Comparison of ENCODE assay signal across 21 cellular contexts in the genomic region with DNA sequence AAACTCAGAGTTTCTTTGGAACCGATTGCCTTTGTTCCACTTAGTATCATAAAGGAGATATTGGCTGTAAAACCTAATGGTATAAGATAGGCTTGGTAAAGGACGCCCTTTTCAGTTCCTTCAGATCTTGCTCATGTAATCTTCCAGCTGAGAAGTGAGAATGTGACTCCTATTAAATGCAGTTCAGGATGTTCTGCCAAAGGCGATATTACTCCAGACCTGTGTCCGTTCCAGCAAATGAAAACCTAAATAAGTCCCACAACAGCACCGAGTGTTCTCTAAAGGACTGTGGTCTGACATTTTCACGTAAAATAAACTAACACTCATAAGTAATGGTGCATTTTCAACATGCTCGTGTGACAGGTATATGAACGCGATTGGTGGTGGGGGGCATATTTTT.
A peak's percentile ranks its signal among the peaks of the same experiment; 100 is the strongest.
DNase-seq lines count a peak whose midpoint lies in the region; ATAC-seq and TF ChIP-seq lines count a peak whose summit lies in the region.
"Had no signal": no experiment of that assay in that cellular context is flagged by ENCODE, and none has a peak within 500 bp of the region (broad histone marks: within the 10 kb centered on the region; RNA-seq: fewer than 3 reads in every experiment).

No MANE protein-coding gene starts in this region.

- H3K4me1 Mint-ChIP-seq in immature natural killer cell: no peaks in the 10 kb centered on the region

- WGBS in heart right ventricle, 2 donors: 47 to 61% methylated on average over 9 of the region's 9 CpGs

- peak overlapping the region; percentile 77 for H3K9ac ChIP-seq in adipocyte (ENCODE audit: low read length)
- H3K9ac ChIP-seq: KMS-11 had no signal

- H3K27ac ChIP-seq in heart right ventricle (peak overlapping the region; percentile 41 to 84 (median 68)), thoracic aorta (peak overlapping the region; percentile 60 to 84)
- H3K27ac ChIP-seq: A549, KMS-11, PC-9 had no signal

- H3K9me3 ChIP-seq in adipocyte (ENCODE audit: control insufficient read depth, low read length): no peaks in the 10 kb centered on the region
- H3K9me3 ChIP-seq in heart right ventricle: no peaks in the 10 kb centered on the region
- no peaks in the 10 kb centered on the region for H3K9me3 ChIP-seq in thoracic aorta
- H3K9me3 ChIP-seq: A549, MG63 had no signal

- peak overlapping the region; percentile 20 for H3K4me3 ChIP-seq in adipocyte (ENCODE audit: low read length)
- no peak overlapping the region for H3K4me3 ChIP-seq in heart right ventricle
- peak overlapping the region; percentile 47 for H3K4me3 ChIP-seq in thoracic aorta
- H3K4me3 ChIP-seq: A549, MG63, PC-9 had no signal

- no peak overlapping the region for H3K4me3 Mint-ChIP-seq in immature natural killer cell
- H3K4me3 Mint-ChIP-seq: CD4-positive, alpha-beta T cell had no signal

- H3K27me3 ChIP-seq in adipocyte (replicated peaks; ENCODE audit: control insufficient read depth, insufficient read depth, low read length) (no peaks in the 10 kb centered on the region), heart right ventricle (no peaks in the 10 kb centered on the region), thoracic aorta (replicated peaks; ENCODE audit: insufficient read depth) (no peaks in the 10 kb centered on the region)
- H3K27me3 ChIP-seq: MG63 had no signal

- ATAC-seq in heart right ventricle: peak; percentile 36 to 94 (median 83)
- peak; percentile 70 for ATAC-seq in sciatic nerve
- ATAC-seq in thoracic aorta (ENCODE audit: insufficient number of reproducible peaks, low FRiP score, low read depth): peak; percentile 59
- ATAC-seq: A549, HepG2 had no signal

- TF ChIP-seq CTCF in heart right ventricle (IDR thresholded peaks at IDR 0.05) (no peak), thoracic aorta (IDR thresholded peaks at IDR 0.05) (no peak)

- H3K36me3 Mint-ChIP-seq in immature natural killer cell: no peaks in the 10 kb centered on the region

- H3K4me1 ChIP-seq in adipocyte (ENCODE audit: control insufficient read depth, insufficient read depth, low read length) (peaks cover 69% of the 10 kb centered on the region), heart right ventricle (peaks cover 6 to 67% (median 31%) of the 10 kb centered on the region in 9 donors), thoracic aorta (ENCODE audit: control insufficient read depth in 1 of 2, low read depth in 2 of 2) (peaks cover 30 to 79% of the 10 kb centered on the region in 2 donors)
- H3K4me1 ChIP-seq: A549 had no signal

- no peak for DNase-seq in adipocyte (ENCODE audit: low read depth)
- DNase-seq in heart right ventricle: peak in 1 of 2 donors; percentile 40
- DNase-seq in sciatic nerve (ENCODE audit: low spot score): no peak
- no peak for DNase-seq in thoracic aorta (ENCODE audit: low spot score)
- no peak for DNase-seq in immature natural killer cell
- DNase-seq in NCI-H2029 (lab: John Stamatoyannopoulos, UW): no peak
- DNase-seq in DMS 273 (lab: John Stamatoyannopoulos, UW; ENCODE audit: unreplicated experiment): no peak
- no peak for DNase-seq in activated CD4-positive, alpha-beta T cell treated with anti-CD3 and anti-CD28 coated beads for 48 hours
- DNase-seq: AML-193; Calu3; CD4-positive, alpha-beta T cell; DMS79 treated with DMSO at 0.1 percent for 48 hours; MG63; NCI-H1105; NCI-H1694 treated with DMSO at 0.1 percent for 48 hours; NCI-H446; NCI-H748 treated with DMSO at 0.1 percent for 48 hours; PC-9 had no signal

- intact Hi-C loops in heart right ventricle (cut with DNase I): loop anchor here in 1 of 10 donors (5.0 kb wide), 1 partner anchor 65 kb away; no protein-coding TSS in a partner anchor
- intact Hi-C loops in sciatic nerve (cut with DNase I): no loop called here

- no peaks in the 10 kb centered on the region for H3K27me3 Mint-ChIP-seq in immature natural killer cell (ENCODE audit: low read depth in 3 of 3)
- H3K27me3 Mint-ChIP-seq: CD4-positive, alpha-beta T cell had no signal

- no peaks in the 10 kb centered on the region for H3K36me3 ChIP-seq in adipocyte (ENCODE audit: control insufficient read depth, insufficient read depth, low read length, severe bottlenecking)
- no peaks in the 10 kb centered on the region for H3K36me3 ChIP-seq in heart right ventricle
- H3K36me3 ChIP-seq in thoracic aorta: no peaks in the 10 kb centered on the region
- H3K36me3 ChIP-seq: MG63 had no signal

- H3K9me3 Mint-ChIP-seq in immature natural killer cell: peaks cover 0 to 10% (median 4%) of the 10 kb centered on the region in 6 donors

- no peak overlapping the region for H3K27ac Mint-ChIP-seq in immature natural killer cell
- H3K27ac Mint-ChIP-seq: CD4-positive, alpha-beta T cell had no signal

Comparison
In these comparisons a context has a peak if more than half of its experiments do, and no peak if none do; other contexts are left out.
1. H3K4me3 ChIP-seq: peak in adipocyte (single experiment) and thoracic aorta (single experiment); none in heart right ventricle (0 of 10).
2. Peak in every context shown above with its lines, with median percentiles within 50 percentile points of each other: ATAC-seq.